ENCODE assay signal across 2 cellular contexts in the genomic region with DNA sequence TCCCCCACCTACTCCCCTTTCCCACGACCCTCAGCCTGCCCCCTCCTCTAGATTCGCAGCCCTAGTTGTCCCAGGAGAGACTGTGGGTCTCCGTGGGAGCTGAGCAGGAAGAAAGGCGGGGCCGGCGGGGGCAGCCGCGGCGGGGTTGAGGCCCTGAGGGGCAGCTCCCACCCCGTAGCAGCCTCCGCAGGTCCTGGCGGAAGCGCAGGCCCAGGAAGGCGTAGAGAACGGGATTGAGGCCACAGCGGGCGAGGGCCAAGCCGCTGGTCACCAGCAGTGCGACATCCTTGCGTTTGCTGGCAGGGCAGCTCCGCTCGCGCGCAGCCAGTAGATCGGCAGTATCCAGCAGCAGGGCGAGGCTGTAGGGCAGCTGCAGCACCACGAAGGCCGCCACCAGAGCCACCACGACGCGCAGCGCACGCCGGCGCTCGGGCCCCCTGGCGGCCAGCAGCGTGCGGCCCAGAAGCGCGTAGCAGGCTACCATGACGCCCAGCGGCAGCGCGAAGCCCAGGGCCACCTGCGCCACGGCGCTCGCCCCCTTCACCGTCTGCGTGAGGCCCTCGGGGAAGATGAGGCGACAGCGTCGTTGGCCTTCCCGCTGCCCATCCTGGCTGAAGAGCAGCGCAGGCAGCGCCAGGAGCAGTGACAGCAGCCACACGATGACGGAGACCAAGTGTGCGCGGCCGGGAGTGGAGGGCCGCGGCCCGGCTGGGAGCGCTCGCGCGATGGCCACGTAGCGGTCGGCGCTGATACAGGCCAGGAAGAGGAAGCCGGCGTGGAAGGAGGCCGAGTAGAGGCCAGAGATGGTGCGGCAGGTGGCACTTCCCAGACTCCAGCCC.
TF ChIP-seq lines count a peak whose summit lies in the region.

No MANE protein-coding gene starts in this region.

TF ChIP-seq in HCT116, 20 proteins besides CTCF, POLR2A, EP300 and RAD21:
- TF ChIP-seq ZFX (IDR thresholded peaks at IDR 0.05), result peak; percentile 93
- TF ChIP-seq, protein P1, sequence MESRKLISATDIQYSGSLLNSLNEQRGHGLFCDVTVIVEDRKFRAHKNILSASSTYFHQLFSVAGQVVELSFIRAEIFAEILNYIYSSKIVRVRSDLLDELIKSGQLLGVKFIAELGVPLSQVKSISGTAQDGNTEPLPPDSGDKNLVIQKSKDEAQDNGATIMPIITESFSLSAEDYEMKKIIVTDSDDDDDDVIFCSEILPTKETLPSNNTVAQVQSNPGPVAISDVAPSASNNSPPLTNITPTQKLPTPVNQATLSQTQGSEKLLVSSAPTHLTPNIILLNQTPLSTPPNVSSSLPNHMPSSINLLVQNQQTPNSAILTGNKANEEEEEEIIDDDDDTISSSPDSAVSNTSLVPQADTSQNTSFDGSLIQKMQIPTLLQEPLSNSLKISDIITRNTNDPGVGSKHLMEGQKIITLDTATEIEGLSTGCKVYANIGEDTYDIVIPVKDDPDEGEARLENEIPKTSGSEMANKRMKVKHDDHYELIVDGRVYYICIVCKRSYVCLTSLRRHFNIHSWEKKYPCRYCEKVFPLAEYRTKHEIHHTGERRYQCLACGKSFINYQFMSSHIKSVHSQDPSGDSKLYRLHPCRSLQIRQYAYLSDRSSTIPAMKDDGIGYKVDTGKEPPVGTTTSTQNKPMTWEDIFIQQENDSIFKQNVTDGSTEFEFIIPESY (IDR thresholded peaks at IDR 0.05; ENCODE audit: extremely low read depth, insufficient replicate concordance, low read length), result no peak
- TF ChIP-seq POLR2AphosphoS5 (IDR thresholded peaks at IDR 0.05; ENCODE audit: low read depth, low read length), result peak; percentile 58
- peak; percentile 96 for TF ChIP-seq CBX3 (IDR thresholded peaks at IDR 0.05; ENCODE audit: low read depth)
- TF ChIP-seq, protein P2, sequence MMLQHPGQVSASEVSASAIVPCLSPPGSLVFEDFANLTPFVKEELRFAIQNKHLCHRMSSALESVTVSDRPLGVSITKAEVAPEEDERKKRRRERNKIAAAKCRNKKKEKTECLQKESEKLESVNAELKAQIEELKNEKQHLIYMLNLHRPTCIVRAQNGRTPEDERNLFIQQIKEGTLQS (IDR thresholded peaks at IDR 0.05), result no peak
- peak; percentile 82 for TF ChIP-seq YY1 (IDR thresholded peaks at IDR 0.05; ENCODE audit: extremely low read depth, insufficient replicate concordance, low read depth, low read length)
- no peak for TF ChIP-seq EZH2 (IDR thresholded peaks at IDR 0.05)
- TF ChIP-seq, protein P3, sequence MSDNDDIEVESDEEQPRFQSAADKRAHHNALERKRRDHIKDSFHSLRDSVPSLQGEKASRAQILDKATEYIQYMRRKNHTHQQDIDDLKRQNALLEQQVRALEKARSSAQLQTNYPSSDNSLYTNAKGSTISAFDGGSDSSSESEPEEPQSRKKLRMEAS (IDR thresholded peaks at IDR 0.05), result peak; percentile 99
- 0 out of 2 replicates have a peak, but pooled peaks have one; percentile 29 for TF ChIP-seq SIN3A (IDR thresholded peaks at IDR 0.05; ENCODE audit: low read depth)

TF ChIP-seq in H1, 55 proteins besides CTCF, POLR2A, EP300 and RAD21 (continues in another document):
- TF ChIP-seq CHD2 (IDR thresholded peaks at IDR 0.05; ENCODE audit: low read length), result 0 out of 2 replicates have a peak, but pooled peaks have one; percentile 40
- no peak for TF ChIP-seq BRCA1 (IDR thresholded peaks at IDR 0.05; ENCODE audit: low read depth, low read length)
- TF ChIP-seq TAF1 (IDR thresholded peaks at IDR 0.05; ENCODE audit: low read depth, low read length), result peak; percentile 64
- TF ChIP-seq SRF (IDR thresholded peaks at IDR 0.05; ENCODE audit: low read depth, low read length), result no peak
- TF ChIP-seq RXRA (IDR thresholded peaks at IDR 0.05; ENCODE audit: insufficient read depth, low read depth, low read length), result no peak
- TF ChIP-seq BCL11A (IDR thresholded peaks at IDR 0.05; ENCODE audit: low read depth in 2 of 2, low read length in 2 of 2), result no peak
- TF ChIP-seq JUN (IDR thresholded peaks at IDR 0.05; ENCODE audit: low read depth, low read length), result no peak
- TF ChIP-seq TBP (IDR thresholded peaks at IDR 0.05; ENCODE audit: low read depth, low read length), result peak; percentile 54; the same call in 1 of the 2 replicates
- TF ChIP-seq CHD1 (IDR thresholded peaks at IDR 0.05; ENCODE audit: low read depth, low read length), result no peak
- no peak for TF ChIP-seq SIX5 (IDR thresholded peaks at IDR 0.05; ENCODE audit: low read depth, low read length)
- TF ChIP-seq ZNF274 (IDR thresholded peaks at IDR 0.05; ENCODE audit: borderline replicate concordance, extremely low read depth, low read length), result no peak
- 0 out of 2 replicates have a peak, but pooled peaks have one; percentile 3 for TF ChIP-seq NRF1 (IDR thresholded peaks at IDR 0.05; ENCODE audit: low read depth, low read length)
- TF ChIP-seq SP2 (IDR thresholded peaks at IDR 0.05; ENCODE audit: low read length), result no peak
- TF ChIP-seq, protein P4, sequence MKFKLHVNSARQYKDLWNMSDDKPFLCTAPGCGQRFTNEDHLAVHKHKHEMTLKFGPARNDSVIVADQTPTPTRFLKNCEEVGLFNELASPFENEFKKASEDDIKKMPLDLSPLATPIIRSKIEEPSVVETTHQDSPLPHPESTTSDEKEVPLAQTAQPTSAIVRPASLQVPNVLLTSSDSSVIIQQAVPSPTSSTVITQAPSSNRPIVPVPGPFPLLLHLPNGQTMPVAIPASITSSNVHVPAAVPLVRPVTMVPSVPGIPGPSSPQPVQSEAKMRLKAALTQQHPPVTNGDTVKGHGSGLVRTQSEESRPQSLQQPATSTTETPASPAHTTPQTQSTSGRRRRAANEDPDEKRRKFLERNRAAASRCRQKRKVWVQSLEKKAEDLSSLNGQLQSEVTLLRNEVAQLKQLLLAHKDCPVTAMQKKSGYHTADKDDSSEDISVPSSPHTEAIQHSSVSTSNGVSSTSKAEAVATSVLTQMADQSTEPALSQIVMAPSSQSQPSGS (IDR thresholded peaks at IDR 0.05; ENCODE audit: low read length), result 0 out of 2 replicates have a peak, but pooled peaks have one; percentile 45
- TF ChIP-seq, protein P2 (IDR thresholded peaks at IDR 0.05; ENCODE audit: insufficient read depth, low read depth, low read length), result no peak
- 0 out of 2 replicates have a peak, but pooled peaks have one; percentile 67 for TF ChIP-seq GABPA (IDR thresholded peaks at IDR 0.05; ENCODE audit: borderline replicate concordance, insufficient read depth, low read length)
- TF ChIP-seq, protein P3 (IDR thresholded peaks at IDR 0.05), result peak; percentile 98
- TF ChIP-seq RBBP5 (IDR thresholded peaks at IDR 0.05; ENCODE audit: borderline replicate concordance, low read depth, low read length), result 0 out of 2 replicates have a peak, but pooled peaks have one; percentile 69
- TF ChIP-seq POU5F1 (IDR thresholded peaks at IDR 0.05; ENCODE audit: low read depth, low read length), result no peak
- TF ChIP-seq RNF2 (IDR thresholded peaks at IDR 0.05; ENCODE audit: borderline replicate concordance, low read depth, low read length, missing control alignments, poor library complexity, severe bottlenecking), result peak; percentile 39
- no peak for TF ChIP-seq SAP30 (IDR thresholded peaks at IDR 0.05; ENCODE audit: insufficient read depth, insufficient replicate concordance, low read length)
- TF ChIP-seq KDM4A (IDR thresholded peaks at IDR 0.05; ENCODE audit: low read depth, low read length, severe bottlenecking), result peak; percentile 86
- peak; percentile 5; the same call in 1 of the 2 replicates for TF ChIP-seq CEBPB (IDR thresholded peaks at IDR 0.05; ENCODE audit: low read depth, low read length)
- TF ChIP-seq MAFK (IDR thresholded peaks at IDR 0.05; ENCODE audit: low read depth, low read length), result peak; percentile 10; the same call in 1 of the 2 replicates
- TF ChIP-seq HDAC6 (IDR thresholded peaks at IDR 0.05; ENCODE audit: low read depth, low read length), result no peak
- peak; percentile 81 for TF ChIP-seq CREB1 (IDR thresholded peaks at IDR 0.05)
- TF ChIP-seq SP1 (IDR thresholded peaks at IDR 0.05; ENCODE audit: low read depth, low read length), result no peak
- no peak for TF ChIP-seq CBX8 (IDR thresholded peaks at IDR 0.05; ENCODE audit: borderline replicate concordance, low read depth, low read length)
- TF ChIP-seq CBX5 (IDR thresholded peaks at IDR 0.05; ENCODE audit: low read depth, low read length), result no peak
- no peak for TF ChIP-seq SIRT6 (IDR thresholded peaks at IDR 0.05; ENCODE audit: low read length)
- peak; percentile 38; the same call in 1 of the 2 replicates for TF ChIP-seq SUZ12 (IDR thresholded peaks at IDR 0.05; ENCODE audit: low read length)
- peak in 1 of 2 experiments; percentile 83; a peak in 2 of 4 replicates for TF ChIP-seq SIN3A (conservative IDR thresholded peaks at IDR 0.05 in 1 of 2, IDR thresholded peaks at IDR 0.05 in 1 of 2; ENCODE audit: low read depth in 1 of 2, low read length in 2 of 2)
- TF ChIP-seq, protein P5, sequence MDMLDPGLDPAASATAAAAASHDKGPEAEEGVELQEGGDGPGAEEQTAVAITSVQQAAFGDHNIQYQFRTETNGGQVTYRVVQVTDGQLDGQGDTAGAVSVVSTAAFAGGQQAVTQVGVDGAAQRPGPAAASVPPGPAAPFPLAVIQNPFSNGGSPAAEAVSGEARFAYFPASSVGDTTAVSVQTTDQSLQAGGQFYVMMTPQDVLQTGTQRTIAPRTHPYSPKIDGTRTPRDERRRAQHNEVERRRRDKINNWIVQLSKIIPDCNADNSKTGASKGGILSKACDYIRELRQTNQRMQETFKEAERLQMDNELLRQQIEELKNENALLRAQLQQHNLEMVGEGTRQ (IDR thresholded peaks at IDR 0.05; ENCODE audit: low read length), result no peak
- TF ChIP-seq TCF12 (IDR thresholded peaks at IDR 0.05; ENCODE audit: low read depth, low read length), result peak; percentile 55; the same call in 1 of the 2 replicates
- TF ChIP-seq YY1 (IDR thresholded peaks at IDR 0.05; ENCODE audit: low read depth, low read length), result peak; percentile 73; the same call in 1 of the 2 replicates
- TF ChIP-seq, protein P6, sequence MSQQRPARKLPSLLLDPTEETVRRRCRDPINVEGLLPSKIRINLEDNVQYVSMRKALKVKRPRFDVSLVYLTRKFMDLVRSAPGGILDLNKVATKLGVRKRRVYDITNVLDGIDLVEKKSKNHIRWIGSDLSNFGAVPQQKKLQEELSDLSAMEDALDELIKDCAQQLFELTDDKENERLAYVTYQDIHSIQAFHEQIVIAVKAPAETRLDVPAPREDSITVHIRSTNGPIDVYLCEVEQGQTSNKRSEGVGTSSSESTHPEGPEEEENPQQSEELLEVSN (IDR thresholded peaks at IDR 0.05), result peak; percentile 97
